Comparison of ENCODE assay signal across 2 cellular contexts in the genomic region with DNA sequence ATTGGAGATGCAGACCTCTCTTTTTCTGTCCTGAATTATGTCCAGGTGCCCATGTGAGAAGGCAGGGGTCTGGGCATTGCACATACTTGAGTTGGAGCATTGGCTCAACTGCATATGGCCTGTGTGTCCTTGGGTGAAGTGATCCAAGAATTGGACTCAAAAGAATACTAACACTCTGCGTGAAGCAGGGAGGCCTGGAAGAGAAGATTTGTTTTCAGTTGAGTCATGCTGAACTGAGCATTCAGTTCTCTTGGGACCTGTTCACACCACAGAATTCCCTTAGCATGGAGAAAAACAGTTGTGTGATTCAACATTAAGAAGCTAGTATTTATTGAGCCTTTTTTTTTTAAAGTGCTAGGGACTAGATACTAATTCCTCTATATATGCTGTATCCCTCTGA.
TF ChIP-seq lines count a peak whose summit lies in the region.

No MANE protein-coding gene starts in this region.

TF ChIP-seq in IMR-90, 13 proteins besides CTCF, POLR2A, EP300 and RAD21:
- TF ChIP-seq MXI1 (IDR thresholded peaks at IDR 0.05; ENCODE audit: borderline replicate concordance, low read depth, low read length) (no peak), CHD1 (IDR thresholded peaks at IDR 0.05; ENCODE audit: low read depth, low read length) (no peak), MAZ (IDR thresholded peaks at IDR 0.05; ENCODE audit: borderline replicate concordance, low read depth, low read length) (no peak), RCOR1 (IDR thresholded peaks at IDR 0.05; ENCODE audit: insufficient replicate concordance, low read length) (no peak), MAFK (IDR thresholded peaks at IDR 0.05; ENCODE audit: low read depth, low read length) (peak; percentile 33; the same call in 1 of the 2 replicates), CEBPB (IDR thresholded peaks at IDR 0.05; ENCODE audit: low read depth, low read length) (no peak), RFX5 (IDR thresholded peaks at IDR 0.05; ENCODE audit: low read depth, low read length) (no peak), NFE2L2 (IDR thresholded peaks at IDR 0.05; ENCODE audit: low read depth, low read length) (peak; percentile 88), FOS (IDR thresholded peaks at IDR 0.05; ENCODE audit: low read depth, low read length) (0 out of 2 replicates have a peak, but pooled peaks have one; percentile 22), SMC3 (IDR thresholded peaks at IDR 0.05; ENCODE audit: low read depth, low read length) (no peak), BHLHE40 (IDR thresholded peaks at IDR 0.05; ENCODE audit: low read depth, low read length) (no peak)
- TF ChIP-seq, protein P1, sequence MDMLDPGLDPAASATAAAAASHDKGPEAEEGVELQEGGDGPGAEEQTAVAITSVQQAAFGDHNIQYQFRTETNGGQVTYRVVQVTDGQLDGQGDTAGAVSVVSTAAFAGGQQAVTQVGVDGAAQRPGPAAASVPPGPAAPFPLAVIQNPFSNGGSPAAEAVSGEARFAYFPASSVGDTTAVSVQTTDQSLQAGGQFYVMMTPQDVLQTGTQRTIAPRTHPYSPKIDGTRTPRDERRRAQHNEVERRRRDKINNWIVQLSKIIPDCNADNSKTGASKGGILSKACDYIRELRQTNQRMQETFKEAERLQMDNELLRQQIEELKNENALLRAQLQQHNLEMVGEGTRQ (IDR thresholded peaks at IDR 0.05; ENCODE audit: low read depth, low read length): no peak
- TF ChIP-seq, protein P2, sequence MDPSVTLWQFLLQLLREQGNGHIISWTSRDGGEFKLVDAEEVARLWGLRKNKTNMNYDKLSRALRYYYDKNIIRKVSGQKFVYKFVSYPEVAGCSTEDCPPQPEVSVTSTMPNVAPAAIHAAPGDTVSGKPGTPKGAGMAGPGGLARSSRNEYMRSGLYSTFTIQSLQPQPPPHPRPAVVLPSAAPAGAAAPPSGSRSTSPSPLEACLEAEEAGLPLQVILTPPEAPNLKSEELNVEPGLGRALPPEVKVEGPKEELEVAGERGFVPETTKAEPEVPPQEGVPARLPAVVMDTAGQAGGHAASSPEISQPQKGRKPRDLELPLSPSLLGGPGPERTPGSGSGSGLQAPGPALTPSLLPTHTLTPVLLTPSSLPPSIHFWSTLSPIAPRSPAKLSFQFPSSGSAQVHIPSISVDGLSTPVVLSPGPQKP (IDR thresholded peaks at IDR 0.05; ENCODE audit: borderline replicate concordance, low read depth, low read length): no peak

TF ChIP-seq in GM23338, 12 proteins besides CTCF, POLR2A, EP300 and RAD21:
- no peak for TF ChIP-seq STAT1 (IDR thresholded peaks at IDR 0.05; ENCODE audit: unreplicated experiment)
- TF ChIP-seq POLR2AphosphoS5 (IDR thresholded peaks at IDR 0.05; ENCODE audit: low read depth): no peak
- no peak for TF ChIP-seq JUNB (IDR thresholded peaks at IDR 0.05; ENCODE audit: unreplicated experiment)
- TF ChIP-seq, protein P3, sequence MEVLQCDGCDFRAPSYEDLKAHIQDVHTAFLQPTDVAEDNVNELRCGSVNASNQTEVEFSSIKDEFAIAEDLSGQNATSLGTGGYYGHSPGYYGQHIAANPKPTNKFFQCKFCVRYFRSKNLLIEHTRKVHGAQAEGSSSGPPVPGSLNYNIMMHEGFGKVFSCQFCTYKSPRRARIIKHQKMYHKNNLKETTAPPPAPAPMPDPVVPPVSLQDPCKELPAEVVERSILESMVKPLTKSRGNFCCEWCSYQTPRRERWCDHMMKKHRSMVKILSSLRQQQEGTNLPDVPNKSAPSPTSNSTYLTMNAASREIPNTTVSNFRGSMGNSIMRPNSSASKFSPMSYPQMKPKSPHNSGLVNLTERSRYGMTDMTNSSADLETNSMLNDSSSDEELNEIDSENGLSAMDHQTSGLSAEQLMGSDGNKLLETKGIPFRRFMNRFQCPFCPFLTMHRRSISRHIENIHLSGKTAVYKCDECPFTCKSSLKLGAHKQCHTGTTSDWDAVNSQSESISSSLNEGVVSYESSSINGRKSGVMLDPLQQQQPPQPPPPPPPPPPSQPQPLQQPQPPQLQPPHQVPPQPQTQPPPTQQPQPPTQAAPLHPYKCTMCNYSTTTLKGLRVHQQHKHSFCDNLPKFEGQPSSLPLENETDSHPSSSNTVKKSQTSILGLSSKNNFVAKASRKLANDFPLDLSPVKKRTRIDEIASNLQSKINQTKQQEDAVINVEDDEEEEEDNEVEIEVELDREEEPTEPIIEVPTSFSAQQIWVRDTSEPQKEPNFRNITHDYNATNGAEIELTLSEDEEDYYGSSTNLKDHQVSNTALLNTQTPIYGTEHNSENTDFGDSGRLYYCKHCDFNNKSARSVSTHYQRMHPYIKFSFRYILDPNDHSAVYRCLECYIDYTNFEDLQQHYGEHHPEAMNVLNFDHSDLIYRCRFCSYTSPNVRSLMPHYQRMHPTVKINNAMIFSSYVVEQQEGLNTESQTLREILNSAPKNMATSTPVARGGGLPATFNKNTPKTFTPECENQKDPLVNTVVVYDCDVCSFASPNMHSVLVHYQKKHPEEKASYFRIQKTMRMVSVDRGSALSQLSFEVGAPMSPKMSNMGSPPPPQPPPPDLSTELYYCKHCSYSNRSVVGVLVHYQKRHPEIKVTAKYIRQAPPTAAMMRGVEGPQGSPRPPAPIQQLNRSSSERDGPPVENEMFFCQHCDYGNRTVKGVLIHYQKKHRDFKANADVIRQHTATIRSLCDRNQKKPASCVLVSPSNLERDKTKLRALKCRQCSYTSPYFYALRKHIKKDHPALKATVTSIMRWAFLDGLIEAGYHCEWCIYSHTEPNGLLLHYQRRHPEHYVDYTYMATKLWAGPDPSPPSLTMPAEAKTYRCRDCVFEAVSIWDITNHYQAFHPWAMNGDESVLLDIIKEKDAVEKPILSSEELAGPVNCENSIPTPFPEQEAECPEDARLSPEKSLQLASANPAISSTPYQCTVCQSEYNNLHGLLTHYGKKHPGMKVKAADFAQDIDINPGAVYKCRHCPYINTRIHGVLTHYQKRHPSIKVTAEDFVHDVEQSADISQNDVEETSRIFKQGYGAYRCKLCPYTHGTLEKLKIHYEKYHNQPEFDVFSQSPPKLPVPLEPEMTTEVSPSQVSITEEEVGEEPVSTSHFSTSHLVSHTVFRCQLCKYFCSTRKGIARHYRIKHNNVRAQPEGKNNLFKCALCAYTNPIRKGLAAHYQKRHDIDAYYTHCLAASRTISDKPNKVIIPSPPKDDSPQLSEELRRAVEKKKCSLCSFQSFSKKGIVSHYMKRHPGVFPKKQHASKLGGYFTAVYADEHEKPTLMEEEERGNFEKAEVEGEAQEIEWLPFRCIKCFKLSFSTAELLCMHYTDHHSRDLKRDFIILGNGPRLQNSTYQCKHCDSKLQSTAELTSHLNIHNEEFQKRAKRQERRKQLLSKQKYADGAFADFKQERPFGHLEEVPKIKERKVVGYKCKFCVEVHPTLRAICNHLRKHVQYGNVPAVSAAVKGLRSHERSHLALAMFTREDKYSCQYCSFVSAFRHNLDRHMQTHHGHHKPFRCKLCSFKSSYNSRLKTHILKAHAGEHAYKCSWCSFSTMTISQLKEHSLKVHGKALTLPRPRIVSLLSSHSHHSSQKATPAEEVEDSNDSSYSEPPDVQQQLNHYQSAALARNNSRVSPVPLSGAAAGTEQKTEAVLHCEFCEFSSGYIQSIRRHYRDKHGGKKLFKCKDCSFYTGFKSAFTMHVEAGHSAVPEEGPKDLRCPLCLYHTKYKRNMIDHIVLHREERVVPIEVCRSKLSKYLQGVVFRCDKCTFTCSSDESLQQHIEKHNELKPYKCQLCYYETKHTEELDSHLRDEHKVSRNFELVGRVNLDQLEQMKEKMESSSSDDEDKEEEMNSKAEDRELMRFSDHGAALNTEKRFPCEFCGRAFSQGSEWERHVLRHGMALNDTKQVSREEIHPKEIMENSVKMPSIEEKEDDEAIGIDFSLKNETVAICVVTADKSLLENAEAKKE (CRISPR knock-in tag; IDR thresholded peaks at IDR 0.05): no peak
- no peak for TF ChIP-seq CREB1 (CRISPR knock-in tag; IDR thresholded peaks at IDR 0.05; ENCODE audit: low read depth)
- TF ChIP-seq EZH2 (IDR thresholded peaks at IDR 0.05; ENCODE audit: low read depth, unreplicated experiment): no peak
- no peak for TF ChIP-seq NANOG (IDR thresholded peaks at IDR 0.05; ENCODE audit: borderline replicate concordance)
- TF ChIP-seq, protein P4, sequence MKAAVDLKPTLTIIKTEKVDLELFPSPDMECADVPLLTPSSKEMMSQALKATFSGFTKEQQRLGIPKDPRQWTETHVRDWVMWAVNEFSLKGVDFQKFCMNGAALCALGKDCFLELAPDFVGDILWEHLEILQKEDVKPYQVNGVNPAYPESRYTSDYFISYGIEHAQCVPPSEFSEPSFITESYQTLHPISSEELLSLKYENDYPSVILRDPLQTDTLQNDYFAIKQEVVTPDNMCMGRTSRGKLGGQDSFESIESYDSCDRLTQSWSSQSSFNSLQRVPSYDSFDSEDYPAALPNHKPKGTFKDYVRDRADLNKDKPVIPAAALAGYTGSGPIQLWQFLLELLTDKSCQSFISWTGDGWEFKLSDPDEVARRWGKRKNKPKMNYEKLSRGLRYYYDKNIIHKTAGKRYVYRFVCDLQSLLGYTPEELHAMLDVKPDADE (IDR thresholded peaks at IDR 0.05): no peak
- no peak for TF ChIP-seq EZH2phosphoT487 (IDR thresholded peaks at IDR 0.05; ENCODE audit: unreplicated experiment)
- TF ChIP-seq, protein P5, sequence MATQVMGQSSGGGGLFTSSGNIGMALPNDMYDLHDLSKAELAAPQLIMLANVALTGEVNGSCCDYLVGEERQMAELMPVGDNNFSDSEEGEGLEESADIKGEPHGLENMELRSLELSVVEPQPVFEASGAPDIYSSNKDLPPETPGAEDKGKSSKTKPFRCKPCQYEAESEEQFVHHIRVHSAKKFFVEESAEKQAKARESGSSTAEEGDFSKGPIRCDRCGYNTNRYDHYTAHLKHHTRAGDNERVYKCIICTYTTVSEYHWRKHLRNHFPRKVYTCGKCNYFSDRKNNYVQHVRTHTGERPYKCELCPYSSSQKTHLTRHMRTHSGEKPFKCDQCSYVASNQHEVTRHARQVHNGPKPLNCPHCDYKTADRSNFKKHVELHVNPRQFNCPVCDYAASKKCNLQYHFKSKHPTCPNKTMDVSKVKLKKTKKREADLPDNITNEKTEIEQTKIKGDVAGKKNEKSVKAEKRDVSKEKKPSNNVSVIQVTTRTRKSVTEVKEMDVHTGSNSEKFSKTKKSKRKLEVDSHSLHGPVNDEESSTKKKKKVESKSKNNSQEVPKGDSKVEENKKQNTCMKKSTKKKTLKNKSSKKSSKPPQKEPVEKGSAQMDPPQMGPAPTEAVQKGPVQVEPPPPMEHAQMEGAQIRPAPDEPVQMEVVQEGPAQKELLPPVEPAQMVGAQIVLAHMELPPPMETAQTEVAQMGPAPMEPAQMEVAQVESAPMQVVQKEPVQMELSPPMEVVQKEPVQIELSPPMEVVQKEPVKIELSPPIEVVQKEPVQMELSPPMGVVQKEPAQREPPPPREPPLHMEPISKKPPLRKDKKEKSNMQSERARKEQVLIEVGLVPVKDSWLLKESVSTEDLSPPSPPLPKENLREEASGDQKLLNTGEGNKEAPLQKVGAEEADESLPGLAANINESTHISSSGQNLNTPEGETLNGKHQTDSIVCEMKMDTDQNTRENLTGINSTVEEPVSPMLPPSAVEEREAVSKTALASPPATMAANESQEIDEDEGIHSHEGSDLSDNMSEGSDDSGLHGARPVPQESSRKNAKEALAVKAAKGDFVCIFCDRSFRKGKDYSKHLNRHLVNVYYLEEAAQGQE (IDR thresholded peaks at IDR 0.05; ENCODE audit: unreplicated experiment): no peak
- no peak for TF ChIP-seq ZNF331 (CRISPR knock-in tag; IDR thresholded peaks at IDR 0.05; ENCODE audit: low read depth)
- TF ChIP-seq ZNF114 (CRISPR knock-in tag; IDR thresholded peaks at IDR 0.05): no peak
